Comparison of ENCODE assay signal across 16 cellular contexts in genomic region chr12:123897221-123897620, GRCh38.
DNase-seq lines count a peak whose midpoint lies in the region; TF ChIP-seq lines count a peak whose summit lies in the region.
"Had no signal": no experiment of that assay in that cellular context is flagged by ENCODE, and none has a peak within 500 bp of the region (broad histone marks: within the 10 kb centered on the region; RNA-seq: fewer than 3 reads in every experiment).

No MANE protein-coding gene starts in this region.

- peak; percentile 78 for DNase-seq in HCEC 1CT
- DNase-seq in T1000 (lab: John Stamatoyannopoulos, UW) = peak; percentile 38
- peak; percentile 80 for DNase-seq in fibroblast of mammary gland (ENCODE audit: low read depth)
- DNase-seq in vagina (ENCODE audit: extremely low spot score in 2 of 2) = no peak
- no peak for DNase-seq in type B pancreatic cell (ENCODE audit: extremely low spot score, unreplicated experiment)
- DNase-seq in NCI-H2227 (lab: John Stamatoyannopoulos, UW; ENCODE audit: unreplicated experiment) = no peak
- DNase-seq in effector memory CD4-positive, alpha-beta T cell = no peak
- DNase-seq: activated CD4-positive, alpha-beta T cell treated with anti-CD3 and anti-CD28 coated beads for 48 hours; activated T-cell treated with anti-CD3 and anti-CD28 coated beads, Interleukin-2, amount 50 U/mL, for 72 hours; endodermal cell; hippocampal formation; left ventricle myocardium superior; NCI-H2171; SW 1271 had no signal

- H3K27me3 ChIP-seq in vagina = no peaks in the 10 kb centered on the region
- H3K27me3 ChIP-seq in effector memory CD4-positive, alpha-beta T cell (replicated peaks; ENCODE audit: control insufficient read depth, insufficient read depth, low read length, poor library complexity, severe bottlenecking) = no peaks in the 10 kb centered on the region

- intact Hi-C loops in vagina (cut with DNase I) = no loop called here

- H3K36me3 ChIP-seq in vagina = no peaks in the 10 kb centered on the region
- no peaks in the 10 kb centered on the region for H3K36me3 ChIP-seq in effector memory CD4-positive, alpha-beta T cell (ENCODE audit: control insufficient read depth, insufficient read depth, low read length)

- H3K27ac Mint-ChIP-seq in type B pancreatic cell = no peak overlapping the region
- H3K27ac Mint-ChIP-seq: activated T-cell treated with anti-CD3 and anti-CD28 coated beads, Interleukin-2, amount 50 U/mL, for 72 hours; endodermal cell; nephron had no signal

- H3K4me1 ChIP-seq in vagina = no peaks in the 10 kb centered on the region
- H3K4me1 ChIP-seq in effector memory CD4-positive, alpha-beta T cell (ENCODE audit: control insufficient read depth, insufficient read depth, low read length, poor library complexity, severe bottlenecking) = no peaks in the 10 kb centered on the region

- TF ChIP-seq CTCF in fibroblast of mammary gland (conservative IDR thresholded peaks at IDR 0.05; ENCODE audit: control insufficient read depth, insufficient read depth, low read depth, low read length) (no peak), vagina (IDR thresholded peaks at IDR 0.05) (no peak), type B pancreatic cell (conservative IDR thresholded peaks at IDR 0.05) (no peak)

- H3K4me1 Mint-ChIP-seq in type B pancreatic cell (ENCODE audit: unreplicated experiment) = peaks cover 13% of the 10 kb centered on the region

- H3K27ac ChIP-seq in vagina = peak overlapping the region; percentile 48
- no peak overlapping the region for H3K27ac ChIP-seq in effector memory CD4-positive, alpha-beta T cell (ENCODE audit: insufficient read depth, low read length, poor library complexity, severe bottlenecking)

- H3K27me3 Mint-ChIP-seq in type B pancreatic cell = peaks cover 5% of the 10 kb centered on the region

- no peaks in the 10 kb centered on the region for H3K36me3 Mint-ChIP-seq in type B pancreatic cell

- no peak overlapping the region for H3K4me3 Mint-ChIP-seq in type B pancreatic cell
- H3K4me3 Mint-ChIP-seq: activated T-cell treated with anti-CD3 and anti-CD28 coated beads, Interleukin-2, amount 50 U/mL, for 72 hours; endodermal cell; nephron had no signal

- no peaks in the 10 kb centered on the region for H3K9me3 ChIP-seq in vagina
- no peaks in the 10 kb centered on the region for H3K9me3 ChIP-seq in effector memory CD4-positive, alpha-beta T cell (ENCODE audit: control insufficient read depth, low read length)

- no peaks in the 10 kb centered on the region for H3K9me3 Mint-ChIP-seq in type B pancreatic cell
- H3K9me3 Mint-ChIP-seq: activated T-cell treated with anti-CD3 and anti-CD28 coated beads, Interleukin-2, amount 50 U/mL, for 72 hours; nephron had no signal

- TF ChIP-seq POLR2A in vagina (IDR thresholded peaks at IDR 0.05) = no peak

- H3K4me3 ChIP-seq in fibroblast of mammary gland (ENCODE audit: control insufficient read depth, low read depth, low read length) = peak overlapping the region; percentile 25
- H3K4me3 ChIP-seq in vagina = peak overlapping the region in 1 of 2 donors; percentile 19
- H3K4me3 ChIP-seq in effector memory CD4-positive, alpha-beta T cell (ENCODE audit: insufficient read depth, low read depth, low read length, poor library complexity, severe bottlenecking) = no peak overlapping the region
- H3K4me3 ChIP-seq: smooth muscle cell had no signal

Comparison
In these comparisons a context has a peak if more than half of its experiments do, and no peak if none do; other contexts are left out.
1. DNase-seq: peak in HCEC 1CT (single experiment), T1000 (single experiment) and fibroblast of mammary gland (single experiment); none in vagina (0 of 2), type B pancreatic cell (single experiment), NCI-H2227 (single experiment) and effector memory CD4-positive, alpha-beta T cell (0 of 3).